Comparison of ENCODE assay signal across 8 cellular contexts in the genomic region with DNA sequence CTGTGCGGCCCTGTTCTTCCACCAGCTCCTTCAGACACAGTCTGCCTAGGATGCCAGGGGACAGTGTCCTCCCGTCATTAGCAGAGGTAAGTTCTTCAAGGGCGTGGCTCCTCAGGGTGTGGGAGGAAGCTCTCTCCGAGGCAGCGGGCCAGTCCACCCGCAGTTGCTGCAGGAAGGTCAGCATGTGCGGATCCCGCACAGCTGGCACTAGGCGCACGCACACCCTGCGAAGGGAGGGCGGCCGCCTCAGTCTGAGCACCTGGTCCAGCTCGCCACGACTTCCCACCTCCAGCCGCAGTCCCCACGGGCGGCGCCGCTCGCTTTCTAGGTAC. TPM values are rescaled to one million over a fixed set of nuclear protein-coding genes. Genes with fewer than 3 reads are reported as not detected.
DNase-seq lines count a peak whose midpoint lies in the region; ATAC-seq and TF ChIP-seq lines count a peak whose summit lies in the region.

No MANE protein-coding gene starts in this region.

- DNase-seq in left ventricle myocardium inferior: no peak
- no peak for DNase-seq in Right ventricle myocardium superior
- no peak for DNase-seq in activated T-helper 1 cell treated with anti-CD3 and anti-CD28 coated beads, Interleukin-12 subunit alpha, Interleukin-12 subunit beta, Interleukin-2, Interleukin-4 antibody, amounts not matched to agents 30 ng/mL and 10 ng/mL and 1 ng/mL, durations not matched to agents 14 hours and 24 hours and 36 hours (ENCODE audit: low spot score)
- no peak for DNase-seq in left lung
- peak; percentile 75 for DNase-seq in transverse colon
- no peak for DNase-seq in stimulated activated naive CD4-positive, alpha-beta T cell treated with Interleukin-2 at 50 U/mL for 16 hours (lab: John Stamatoyannopoulos, UW)
- no peak for DNase-seq in NCI-H2171 (lab: John Stamatoyannopoulos, UW)

- TF ChIP-seq EP300 in transverse colon (IDR thresholded peaks at IDR 0.05; ENCODE audit: low read depth): no peak

- TF ChIP-seq CTCF in left ventricle myocardium inferior (IDR thresholded peaks at IDR 0.05; ENCODE audit: borderline replicate concordance) (no peak), left lung (IDR thresholded peaks at IDR 0.05) (no peak), transverse colon (IDR thresholded peaks at IDR 0.05) (no peak)

- intact Hi-C loops in left ventricle myocardium inferior (cut with micrococcal nuclease) (no loop called here), Right ventricle myocardium superior (cut with DNase I) (no loop called here), left lung (cut with DNase I) (no loop called here), transverse colon (cut with DNase I; ENCODE audit: low total_unique reads) (no loop called here)
- intact Hi-C loops in activated T-helper 1 cell treated with anti-CD3 and anti-CD28 coated beads, Interleukin-12 subunit alpha, Interleukin-12 subunit beta, Interleukin-2, Interleukin-4 antibody, amounts not matched to agents 30 ng/mL and 10 ng/mL and 1 ng/mL, durations not matched to agents 14 hours and 24 hours and 36 hours (cut with micrococcal nuclease): no loop called here

- peaks cover 18% of the 10 kb centered on the region for H3K36me3 Mint-ChIP-seq in activated T-helper 1 cell treated with anti-CD3 and anti-CD28 coated beads, Interleukin-12 subunit alpha, Interleukin-12 subunit beta, Interleukin-2, Interleukin-4 antibody, amounts not matched to agents 30 ng/mL and 10 ng/mL and 1 ng/mL, durations not matched to agents 14 hours and 24 hours and 36 hours (ENCODE audit: low read depth)

- H3K27ac ChIP-seq in left ventricle myocardium inferior (replicated peaks): peak overlapping the region; percentile 74
- peak overlapping the region; percentile 59 to 89 for H3K27ac ChIP-seq in left lung
- H3K27ac ChIP-seq in transverse colon: peak overlapping the region; percentile 99 to 100 (median 100)

- in situ Hi-C loops in transverse colon (cut with MboI; ENCODE audit: low pct_ligation_motif_present in 1 of 4, low pct_unique_long_range_greater_than_20kb in 1 of 4, low sequenced_read_pairs in 3 of 4): no loop called here

- peak overlapping the region; percentile 81 for H3K27ac Mint-ChIP-seq in activated T-helper 1 cell treated with anti-CD3 and anti-CD28 coated beads, Interleukin-12 subunit alpha, Interleukin-12 subunit beta, Interleukin-2, Interleukin-4 antibody, amounts not matched to agents 30 ng/mL and 10 ng/mL and 1 ng/mL, durations not matched to agents 14 hours and 24 hours and 36 hours

- no peaks in the 10 kb centered on the region for H3K9me3 Mint-ChIP-seq in activated T-helper 1 cell treated with anti-CD3 and anti-CD28 coated beads, Interleukin-12 subunit alpha, Interleukin-12 subunit beta, Interleukin-2, Interleukin-4 antibody, amounts not matched to agents 30 ng/mL and 10 ng/mL and 1 ng/mL, durations not matched to agents 14 hours and 24 hours and 36 hours

- no peak for ATAC-seq in Right ventricle myocardium superior (ENCODE audit: poor library complexity)
- ATAC-seq in left lung: no peak
- ATAC-seq in HG03175 (IDR thresholded peaks at IDR 0.05; ENCODE audit: unreplicated experiment): no peak

- WGBS in transverse colon (ENCODE audit: low coverage in 1 of 2), 2 donors: 1% methylated on average over 12 of the region's 21 CpGs; no CpG with 5 or more reads in 1 of the 2 donors

- H3K9me3 ChIP-seq in left ventricle myocardium inferior (replicated peaks) (no peaks in the 10 kb centered on the region), left lung (no peaks in the 10 kb centered on the region), transverse colon (no peaks in the 10 kb centered on the region)

- H3K36me3 ChIP-seq in left ventricle myocardium inferior: peaks cover 35% of the 10 kb centered on the region
- H3K36me3 ChIP-seq in left lung: peaks cover 0 to 42% of the 10 kb centered on the region in 2 donors
- H3K36me3 ChIP-seq in transverse colon: peaks cover 0 to 12% (median 5%) of the 10 kb centered on the region in 4 donors

- H3K27me3 Mint-ChIP-seq in activated T-helper 1 cell treated with anti-CD3 and anti-CD28 coated beads, Interleukin-12 subunit alpha, Interleukin-12 subunit beta, Interleukin-2, Interleukin-4 antibody, amounts not matched to agents 30 ng/mL and 10 ng/mL and 1 ng/mL, durations not matched to agents 14 hours and 24 hours and 36 hours (ENCODE audit: insufficient read depth): no peaks in the 10 kb centered on the region

- H3K4me1 ChIP-seq in left ventricle myocardium inferior (peaks cover 65% of the 10 kb centered on the region), left lung (peaks cover 23 to 39% of the 10 kb centered on the region in 2 donors), transverse colon (peaks cover 12 to 40% (median 30%) of the 10 kb centered on the region in 4 donors)

- no peaks in the 10 kb centered on the region for H3K27me3 ChIP-seq in left ventricle myocardium inferior (ENCODE audit: low read depth)
- no peaks in the 10 kb centered on the region for H3K27me3 ChIP-seq in left lung
- H3K27me3 ChIP-seq in transverse colon: no peaks in the 10 kb centered on the region

- H3K4me3 Mint-ChIP-seq in activated T-helper 1 cell treated with anti-CD3 and anti-CD28 coated beads, Interleukin-12 subunit alpha, Interleukin-12 subunit beta, Interleukin-2, Interleukin-4 antibody, amounts not matched to agents 30 ng/mL and 10 ng/mL and 1 ng/mL, durations not matched to agents 14 hours and 24 hours and 36 hours: peak overlapping the region; percentile 91

- H3K4me3 ChIP-seq in left ventricle myocardium inferior (peak overlapping the region; percentile 88), left lung (peak overlapping the region; percentile 88 to 97), transverse colon (peak overlapping the region; percentile 54 to 83 (median 74))

- TF ChIP-seq POLR2A in transverse colon (IDR thresholded peaks at IDR 0.05): peak; percentile 64

- H3K4me1 Mint-ChIP-seq in activated T-helper 1 cell treated with anti-CD3 and anti-CD28 coated beads, Interleukin-12 subunit alpha, Interleukin-12 subunit beta, Interleukin-2, Interleukin-4 antibody, amounts not matched to agents 30 ng/mL and 10 ng/mL and 1 ng/mL, durations not matched to agents 14 hours and 24 hours and 36 hours (ENCODE audit: low read depth): peaks cover 14% of the 10 kb centered on the region

RNA-seq across cellular contexts. Expression of a gene that starts 0.8 kb away (rescaled TPM):
- total RNA-seq in left ventricle myocardium inferior (11.8 TPM), Right ventricle myocardium superior (7.9 TPM), left lung (10 to 100 TPM; 23.6 to 24.5 TPM), transverse colon (100 to 1,000 TPM in 1 of 4 donors, 10 to 100 TPM in 3; 30.4 to 136 (median 42.0) TPM)
- 35.7 and 37.4 TPM in 2 replicates for total RNA-seq in activated T-helper 1 cell treated with anti-CD3 and anti-CD28 coated beads, Interleukin-12 subunit alpha, Interleukin-12 subunit beta, Interleukin-2, Interleukin-4 antibody, amounts not matched to agents 30 ng/mL and 10 ng/mL and 1 ng/mL, durations not matched to agents 14 hours and 24 hours and 36 hours

RNA-seq across cellular contexts. Expression of a gene that starts 4.3 kb away (rescaled TPM):
- total RNA-seq in left ventricle myocardium inferior (159 TPM), Right ventricle myocardium superior (165 TPM), left lung (10 to 100 TPM; 83.8 to 92.2 TPM), transverse colon (100 to 1,000 TPM in 1 of 4 donors, 10 to 100 TPM in 3; 30.4 to 125 (median 88.1) TPM)
- 126 and 129 TPM in 2 replicates for total RNA-seq in activated T-helper 1 cell treated with anti-CD3 and anti-CD28 coated beads, Interleukin-12 subunit alpha, Interleukin-12 subunit beta, Interleukin-2, Interleukin-4 antibody, amounts not matched to agents 30 ng/mL and 10 ng/mL and 1 ng/mL, durations not matched to agents 14 hours and 24 hours and 36 hours

RNA-seq across cellular contexts. Expression of a gene that starts 10.4 kb away (rescaled TPM):
- total RNA-seq in left ventricle myocardium inferior (79.0 TPM), Right ventricle myocardium superior (71.6 TPM), left lung (100 to 1,000 TPM; 156 to 190 TPM), transverse colon (100 to 1,000 TPM in 3 of 4 donors, 10 to 100 TPM in 1; 76.0 to 162 (median 146) TPM)
- 143 and 145 TPM in 2 replicates for total RNA-seq in activated T-helper 1 cell treated with anti-CD3 and anti-CD28 coated beads, Interleukin-12 subunit alpha, Interleukin-12 subunit beta, Interleukin-2, Interleukin-4 antibody, amounts not matched to agents 30 ng/mL and 10 ng/mL and 1 ng/mL, durations not matched to agents 14 hours and 24 hours and 36 hours

RNA-seq across cellular contexts. Expression of a gene that starts 11.6 kb away (rescaled TPM):
- total RNA-seq in left ventricle myocardium inferior (46.9 TPM), Right ventricle myocardium superior (58.5 TPM), left lung (100 to 1,000 TPM; 136 to 187 TPM), transverse colon (100 to 1,000 TPM in 1 of 4 donors, 10 to 100 TPM in 3; 25.1 to 106 (median 72.7) TPM)
- 423 and 434 TPM in 2 replicates for total RNA-seq in activated T-helper 1 cell treated with anti-CD3 and anti-CD28 coated beads, Interleukin-12 subunit alpha, Interleukin-12 subunit beta, Interleukin-2, Interleukin-4 antibody, amounts not matched to agents 30 ng/mL and 10 ng/mL and 1 ng/mL, durations not matched to agents 14 hours and 24 hours and 36 hours

RNA-seq across cellular contexts. Expression of a gene that starts 27.6 kb away (rescaled TPM):
- 28.9 TPM for total RNA-seq in left ventricle myocardium inferior
- total RNA-seq in Right ventricle myocardium superior: 25.1 TPM
- total RNA-seq in activated T-helper 1 cell treated with anti-CD3 and anti-CD28 coated beads, Interleukin-12 subunit alpha, Interleukin-12 subunit beta, Interleukin-2, Interleukin-4 antibody, amounts not matched to agents 30 ng/mL and 10 ng/mL and 1 ng/mL, durations not matched to agents 14 hours and 24 hours and 36 hours: 34.5 and 36.8 TPM in 2 replicates
- 10 to 100 TPM; 40.2 to 41.8 TPM for total RNA-seq in left lung
- 100 to 1,000 TPM in 1 of 4 donors, 10 to 100 TPM in 3; 43.4 to 100 (median 76.6) TPM for total RNA-seq in transverse colon
